In the genomic region with DNA sequence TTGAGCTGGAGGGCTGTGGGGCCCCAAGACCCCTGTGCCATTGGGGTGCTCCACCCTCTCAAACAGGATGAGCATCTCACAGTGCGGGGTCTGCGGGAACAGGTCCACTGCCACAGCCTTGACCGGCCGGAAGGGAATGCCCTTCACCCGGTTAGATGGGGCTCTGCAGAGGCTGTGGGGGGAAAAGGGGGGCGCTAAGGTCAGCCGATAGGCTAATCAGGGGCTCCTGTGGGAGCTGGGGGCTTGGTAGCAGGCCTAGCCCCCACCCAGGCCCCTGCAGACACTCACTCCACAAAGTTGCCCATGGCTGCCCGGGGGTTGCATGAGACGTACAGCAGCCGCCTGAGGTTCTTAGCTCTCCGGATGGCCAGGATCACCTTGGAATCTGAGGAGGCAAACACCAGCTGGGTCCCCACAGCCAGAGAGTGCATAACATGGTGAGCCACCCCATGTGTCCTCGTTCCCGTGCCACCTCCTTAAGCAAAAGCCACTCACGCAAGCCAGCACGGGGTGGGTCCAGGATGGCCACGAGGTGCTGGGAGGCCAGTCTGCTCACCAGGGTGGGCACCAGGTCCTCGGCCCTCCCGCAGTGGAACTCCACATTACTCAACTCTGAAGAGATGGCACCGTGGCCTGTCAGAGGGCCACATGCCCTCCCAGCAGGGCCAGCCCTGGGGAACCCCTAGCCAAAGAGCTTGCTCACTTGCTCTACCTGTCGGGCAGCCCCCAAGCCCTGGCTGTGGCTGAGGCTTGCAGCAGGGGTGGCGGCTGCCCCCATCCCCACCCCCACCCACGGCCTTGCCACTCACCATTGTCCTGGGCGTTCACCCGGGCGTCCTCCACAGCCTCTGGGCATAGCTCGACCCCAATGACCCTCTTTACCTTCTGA, we compare ENCODE assay signal across 15 cellular contexts. TPM values are rescaled to one million over a fixed set of nuclear protein-coding genes. Genes with fewer than 3 reads are reported as not detected.
DNase-seq lines count a peak whose midpoint lies in the region; ATAC-seq, FAIRE-seq and TF ChIP-seq lines count a peak whose summit lies in the region.
"Had no signal": no experiment of that assay in that cellular context is flagged by ENCODE, and none has a peak within 500 bp of the region (broad histone marks: within the 10 kb centered on the region; RNA-seq: fewer than 3 reads in every experiment).

No MANE protein-coding gene starts in this region.

- no peak overlapping the region for H2AFZ ChIP-seq in HepG2 (ENCODE audit: low read length)

- peaks cover 4% of the 10 kb centered on the region; the same call in 1 of the 2 replicates for H4K20me1 ChIP-seq in HepG2 (ENCODE audit: insufficient read depth, low read length)

- no peaks in the 10 kb centered on the region; a peak in 1 of 5 replicates for H3K27me3 ChIP-seq in HepG2 (ENCODE audit: control insufficient read depth in 1 of 2, insufficient read depth in 2 of 2, low read length in 2 of 2)
- H3K27me3 ChIP-seq in aorta (ENCODE audit: control insufficient read depth in 1 of 2, insufficient read depth in 2 of 2, low read length in 1 of 2), result no peaks in the 10 kb centered on the region
- H3K27me3 ChIP-seq: ascending aorta had no signal

- H3K9me3 Mint-ChIP-seq in activated naive CD8-positive, alpha-beta T cell treated with anti-CD3 and anti-CD28 coated beads, Interleukin-2, amount 50 U/mL, for 24 hours, result no peaks in the 10 kb centered on the region

- H3K79me2 ChIP-seq in HepG2 (ENCODE audit: insufficient read depth, low read length), result peaks cover 22% of the 10 kb centered on the region

- DNase-seq in left cardiac atrium (peak; percentile 6), cardiac septum (ENCODE audit: low spot score) (no peak), HepG2 (ENCODE audit: low spot score) (no peak), aorta (peak; percentile 42 to 70), frontal cortex (ENCODE audit: low spot score in 2 of 2) (no peak)
- no peak for DNase-seq in activated naive CD8-positive, alpha-beta T cell treated with anti-CD3 and anti-CD28 coated beads, Interleukin-2, amount 50 U/mL, for 24 hours
- DNase-seq: mesendoderm, NCI-H2227 treated with DMSO at 0.1 percent for 48 hours, SIG-M5, T1000 had no signal

- in situ Hi-C loops in HepG2 (cut with HindIII; ENCODE audit: extremely low pct_ligation_motif_present, low pct_unique_long_range_greater_than_20kb), result no loop called here

- H3K36me3 ChIP-seq in HepG2 (replicated peaks in 1 of 2; ENCODE audit: control insufficient read depth in 1 of 2, insufficient read depth in 2 of 2, low read length in 2 of 2), result peaks cover 16 to 75% of the 10 kb centered on the region in 2 experiments
- H3K36me3 ChIP-seq in aorta (ENCODE audit: control insufficient read depth in 1 of 2, insufficient read depth in 2 of 2, low read length in 1 of 2), result peaks cover 0 to 4% of the 10 kb centered on the region in 2 donors

- POLR2A ChIA-PET in HepG2 (lab: Yijun Ruan, JAX), result no interaction called here

- CTCF ChIA-PET in HepG2 (lab: Yijun Ruan, JAX; ENCODE audit: low intra/inter-chr PET ratio, low total read pairs), result no interaction called here

- peaks cover 43% of the 10 kb centered on the region for H3K4me1 Mint-ChIP-seq in activated naive CD8-positive, alpha-beta T cell treated with anti-CD3 and anti-CD28 coated beads, Interleukin-2, amount 50 U/mL, for 24 hours

- H3K9me3 ChIP-seq in HepG2 (ENCODE audit: low read length), result no peaks in the 10 kb centered on the region
- H3K9me3 ChIP-seq in aorta (ENCODE audit: control insufficient read depth, low read length), result no peaks in the 10 kb centered on the region
- H3K9me3 ChIP-seq: ascending aorta had no signal

- H3K4me3 ChIP-seq in HepG2 (replicated peaks in 1 of 3; ENCODE audit: insufficient read depth in 1 of 3, low read depth in 2 of 3, low read length in 3 of 3), result no peak overlapping the region
- no peak overlapping the region for H3K4me3 ChIP-seq in aorta (ENCODE audit: low read length in 2 of 2)
- H3K4me3 ChIP-seq: ascending aorta, skin epidermis had no signal

- peak overlapping the region; percentile 95 for H3K27ac Mint-ChIP-seq in activated naive CD8-positive, alpha-beta T cell treated with anti-CD3 and anti-CD28 coated beads, Interleukin-2, amount 50 U/mL, for 24 hours

- peak in 1 of 2 experiments; percentile 34; a peak in 2 of 4 replicates for TF ChIP-seq POLR2A in HepG2 (IDR thresholded peaks at IDR 0.05; ENCODE audit: insufficient read depth in 1 of 2, low read depth in 2 of 2, low read length in 2 of 2)

- intact Hi-C loops in left cardiac atrium (cut with DNase I), result loop anchor here in 1 of 2 donors (10.0 kb wide), 2 partner anchors 78 to 138 kb away; no protein-coding TSS in a partner anchor
- intact Hi-C loops in cardiac septum (cut with DNase I), result loop anchor here (10.0 kb wide), 1 partner anchor 258 kb away; the partner anchor contains the start of genes GNB1L and RTL10
- intact Hi-C loops in HepG2 (cut with micrococcal nuclease; ENCODE audit: unreplicated experiment), result no loop called here
- intact Hi-C loops in aorta (cut with DNase I), result no loop called here

- no peak overlapping the region for H3K4me3 Mint-ChIP-seq in activated naive CD8-positive, alpha-beta T cell treated with anti-CD3 and anti-CD28 coated beads, Interleukin-2, amount 50 U/mL, for 24 hours

- ATAC-seq in left cardiac atrium, result no peak
- ATAC-seq in activated naive CD8-positive, alpha-beta T cell treated with anti-CD3 and anti-CD28 coated beads, Interleukin-2, amount 50 U/mL, for 24 hours, result no peak
- no peak for ATAC-seq in HepG2
- no peak for ATAC-seq in aorta (ENCODE audit: low FRiP score)
- ATAC-seq in HG02884 (IDR thresholded peaks at IDR 0.05; ENCODE audit: unreplicated experiment), result no peak
- ATAC-seq in HG03354 (IDR thresholded peaks at IDR 0.05; ENCODE audit: poor library complexity, severe bottlenecking, unreplicated experiment), result no peak

- WGBS in HepG2 (ENCODE audit: low lambda C conversion rate), result 100% methylated on average over 9 of the region's 26 CpGs
- 78 to 80% methylated on average over 26 of the region's 26 CpGs for WGBS in aorta, 2 donors

- no peak overlapping the region for H3K4me2 ChIP-seq in HepG2 (ENCODE audit: low read depth, low read length)

- H3K27me3 Mint-ChIP-seq in activated naive CD8-positive, alpha-beta T cell treated with anti-CD3 and anti-CD28 coated beads, Interleukin-2, amount 50 U/mL, for 24 hours, result peaks cover 3% of the 10 kb centered on the region

- peak overlapping the region; percentile 42 for H3K27ac ChIP-seq in HepG2 (ENCODE audit: extremely low read length, insufficient read depth, low read length)
- no peak overlapping the region for H3K27ac ChIP-seq in aorta (ENCODE audit: low read depth in 1 of 2, low read length in 2 of 2)
- H3K27ac ChIP-seq: ascending aorta had no signal

- FAIRE-seq in HepG2 (lab: Jason Lieb, UNC) (no peak), frontal cortex (lab: Jason Lieb, UNC) (no peak)
- FAIRE-seq: H54 had no signal

- H3K36me3 Mint-ChIP-seq in activated naive CD8-positive, alpha-beta T cell treated with anti-CD3 and anti-CD28 coated beads, Interleukin-2, amount 50 U/mL, for 24 hours (ENCODE audit: low read depth), result peaks cover 25% of the 10 kb centered on the region

- H3K9ac ChIP-seq in HepG2 (ENCODE audit: insufficient read depth, low read depth, low read length), result no peak overlapping the region

- TF ChIP-seq CTCF in HepG2 (CRISPR knock-in tag; IDR thresholded peaks at IDR 0.05), result no peak

- no TSS peak for BruUV-seq in HepG2 (replicated peaks; lab: Mats Ljungman, UMichigan)

- TF ChIP-seq EP300 in HepG2 (IDR thresholded peaks at IDR 0.05; ENCODE audit: low read depth in 2 of 2, low read length in 2 of 2) (no peak), HepG2 (CRISPR knock-in tag; IDR thresholded peaks at IDR 0.05; ENCODE audit: borderline replicate concordance) (no peak)

- TF ChIP-seq RAD21 in HepG2 (CRISPR knock-in tag; IDR thresholded peaks at IDR 0.05), result no peak

- peaks cover 23% of the 10 kb centered on the region for H3K4me1 ChIP-seq in HepG2 (ENCODE audit: insufficient read depth, low read length)
- no peaks in the 10 kb centered on the region for H3K4me1 ChIP-seq in aorta (ENCODE audit: control insufficient read depth in 1 of 2, insufficient read depth in 2 of 2, low read length in 2 of 2)

RNA-seq across cellular contexts. Expression of gene RANBP1, which starts 3.0 kb away (rescaled TPM):
- total RNA-seq in left cardiac atrium (10 to 100 TPM; 38.3 to 50.4 TPM), cardiac septum (45.9 TPM), HepG2 (2016; rRNA removed; fragmentation: Illumina TruSeq; extraction: Trizol) (492 and 544 TPM in 2 replicates), aorta (10 to 100 TPM; 49.8 to 54.7 TPM), frontal cortex (182 TPM)
- total RNA-seq in HepG2 (2016; cell fraction: cytosol; rRNA removed; fragmentation: Illumina TruSeq; extraction: Trizol; ENCODE audit: low read depth), result 261 and 299 TPM in 2 replicates
- total RNA-seq in HepG2 (2016; cell fraction: insoluble cytoplasmic fraction; rRNA removed; fragmentation: Illumina TruSeq; extraction: Trizol), result 488 and 609 TPM in 2 replicates
- 327 and 371 TPM in 2 replicates for total RNA-seq in HepG2 (2016; cell fraction: membrane; rRNA removed; fragmentation: Illumina TruSeq; extraction: Trizol)
- total RNA-seq in HepG2 (2016; cell fraction: nucleus; rRNA removed; fragmentation: Illumina TruSeq; extraction: Trizol), result 174 and 196 TPM in 2 replicates
- polyA plus RNA-seq in HepG2 (2011; rRNA removed) (167 and 181 TPM in 2 replicates), aorta (10 to 100 TPM; 57.6 to 75.0 TPM)
- 186 and 192 TPM in 2 replicates for polyA plus RNA-seq in HepG2 (2011; cell fraction: cytosol; rRNA removed)
- 148 and 170 TPM in 2 replicates for polyA plus RNA-seq in HepG2 (2011; cell fraction: nucleus; rRNA removed)
- 127 and 149 TPM in 2 replicates for polyA plus RNA-seq in HepG2 (2012)
- 239 and 293 TPM in 2 replicates for polyA plus RNA-seq in HepG2 (2016; cell fraction: cytosol; fragmentation: Illumina TruSeq; extraction: Trizol; ENCODE audit: low read depth)
- polyA plus RNA-seq in HepG2 (2016; cell fraction: insoluble cytoplasmic fraction; fragmentation: Illumina TruSeq; extraction: Trizol; ENCODE audit: low read depth), result 614 and 703 TPM in 2 replicates
- polyA plus RNA-seq in HepG2 (2016; cell fraction: membrane; fragmentation: Illumina TruSeq; extraction: Trizol; ENCODE audit: low read depth), result 272 and 323 TPM in 2 replicates
- polyA plus RNA-seq in HepG2 (2016; cell fraction: nucleus; fragmentation: Illumina TruSeq; extraction: Trizol; ENCODE audit: insufficient read depth, low read depth), result 346 and 368 TPM in 2 replicates
- polyA minus RNA-seq in HepG2 (2011; rRNA and poly(A)+ RNA removed; ENCODE audit: low replicate concordance), result 156 and 233 TPM in 2 replicates
- polyA minus RNA-seq in HepG2 (2011; cell fraction: cytosol; rRNA and poly(A)+ RNA removed), result 76.0 and 88.9 TPM in 2 replicates
- 52.2 and 57.9 TPM in 2 replicates for polyA minus RNA-seq in HepG2 (2011; cell fraction: nucleus; rRNA and poly(A)+ RNA removed)

RNA-seq across cellular contexts. Expression of gene TRMT2A, which starts 4.2 kb away (rescaled TPM):
- total RNA-seq in left cardiac atrium, result 10 to 100 TPM; 26.7 to 29.3 TPM
- 24.0 TPM for total RNA-seq in cardiac septum
- 18.4 and 30.3 TPM in 2 replicates for total RNA-seq in HepG2 (2016; rRNA removed; fragmentation: Illumina TruSeq; extraction: Trizol)
- total RNA-seq in HepG2 (2016; cell fraction: cytosol; rRNA removed; fragmentation: Illumina TruSeq; extraction: Trizol; ENCODE audit: low read depth), result 11.5 and 14.4 TPM in 2 replicates
- 16.2 and 32.5 TPM in 2 replicates for total RNA-seq in HepG2 (2016; cell fraction: insoluble cytoplasmic fraction; rRNA removed; fragmentation: Illumina TruSeq; extraction: Trizol)
- total RNA-seq in HepG2 (2016; cell fraction: membrane; rRNA removed; fragmentation: Illumina TruSeq; extraction: Trizol), result 15.5 and 21.4 TPM in 2 replicates
- total RNA-seq in HepG2 (2016; cell fraction: nucleus; rRNA removed; fragmentation: Illumina TruSeq; extraction: Trizol), result 35.9 and 49.2 TPM in 2 replicates
- polyA plus RNA-seq in HepG2 (2011; rRNA removed), result 24.0 and 30.8 TPM in 2 replicates
- 12.3 and 19.2 TPM in 2 replicates for polyA plus RNA-seq in HepG2 (2011; cell fraction: cytosol; rRNA removed)
- 251 and 263 TPM in 2 replicates for polyA plus RNA-seq in HepG2 (2011; cell fraction: nucleus; rRNA removed)
- polyA plus RNA-seq in HepG2 (2012), result 17.6 and 20.5 TPM in 2 replicates
- polyA plus RNA-seq in HepG2 (2016; cell fraction: cytosol; fragmentation: Illumina TruSeq; extraction: Trizol; ENCODE audit: low read depth), result 7.7 TPM in 2 replicates
- polyA plus RNA-seq in HepG2 (2016; cell fraction: insoluble cytoplasmic fraction; fragmentation: Illumina TruSeq; extraction: Trizol; ENCODE audit: low read depth), result 20.9 and 22.1 TPM in 2 replicates
- polyA plus RNA-seq in HepG2 (2016; cell fraction: membrane; fragmentation: Illumina TruSeq; extraction: Trizol; ENCODE audit: low read depth), result 11.9 and 13.0 TPM in 2 replicates
- 95.8 and 103 TPM in 2 replicates for polyA plus RNA-seq in HepG2 (2016; cell fraction: nucleus; fragmentation: Illumina TruSeq; extraction: Trizol; ENCODE audit: insufficient read depth, low read depth)
- polyA minus RNA-seq in HepG2 (2011; rRNA and poly(A)+ RNA removed; ENCODE audit: low replicate concordance), result 51.2 and 62.1 TPM in 2 replicates
- 10.6 and 13.6 TPM in 2 replicates for polyA minus RNA-seq in HepG2 (2011; cell fraction: cytosol; rRNA and poly(A)+ RNA removed)
- polyA minus RNA-seq in HepG2 (2011; cell fraction: nucleus; rRNA and poly(A)+ RNA removed), result 48.9 and 53.0 TPM in 2 replicates
- total RNA-seq in aorta, result 10 to 100 TPM; 42.5 to 49.8 TPM
- polyA plus RNA-seq in aorta, result 100 to 1,000 TPM in 1 of 2 donors, 10 to 100 TPM in 1; 15.9 to 152 TPM
- 28.9 TPM for total RNA-seq in frontal cortex

RNA-seq across cellular contexts. Expression of gene ZDHHC8, which starts 18.7 kb away (rescaled TPM):
- total RNA-seq in left cardiac atrium (10 to 100 TPM; 48.3 to 48.9 TPM), cardiac septum (43.4 TPM), HepG2 (2016; rRNA removed; fragmentation: Illumina TruSeq; extraction: Trizol) (2.2 and 7.5 TPM in 2 replicates), aorta (10 to 100 TPM; 56.0 to 71.9 TPM), frontal cortex (2.9 TPM)
- total RNA-seq in HepG2 (2016; cell fraction: cytosol; rRNA removed; fragmentation: Illumina TruSeq; extraction: Trizol; ENCODE audit: low read depth), result 9.7 and 13.0 TPM in 2 replicates
- total RNA-seq in HepG2 (2016; cell fraction: insoluble cytoplasmic fraction; rRNA removed; fragmentation: Illumina TruSeq; extraction: Trizol), result 2.3 and 6.9 TPM in 2 replicates
- total RNA-seq in HepG2 (2016; cell fraction: membrane; rRNA removed; fragmentation: Illumina TruSeq; extraction: Trizol), result 7.3 and 7.7 TPM in 2 replicates
- total RNA-seq in HepG2 (2016; cell fraction: nucleus; rRNA removed; fragmentation: Illumina TruSeq; extraction: Trizol), result 10.4 and 12.9 TPM in 2 replicates
- polyA plus RNA-seq in HepG2 (2011; rRNA removed) (21.3 and 23.8 TPM in 2 replicates), aorta (10 to 100 TPM in 1 of 2 donors, 1 to 10 TPM in 1; 6.3 to 37.1 TPM)
- polyA plus RNA-seq in HepG2 (2011; cell fraction: cytosol; rRNA removed), result 7.4 and 11.5 TPM in 2 replicates
- polyA plus RNA-seq in HepG2 (2011; cell fraction: nucleus; rRNA removed), result 339 and 424 TPM in 2 replicates
- polyA plus RNA-seq in HepG2 (2012), result 20.4 and 23.6 TPM in 2 replicates
- polyA plus RNA-seq in HepG2 (2016; cell fraction: cytosol; fragmentation: Illumina TruSeq; extraction: Trizol; ENCODE audit: low read depth), result 4.7 and 5.5 TPM in 2 replicates
- polyA plus RNA-seq in HepG2 (2016; cell fraction: insoluble cytoplasmic fraction; fragmentation: Illumina TruSeq; extraction: Trizol; ENCODE audit: low read depth), result 6.9 and 9.6 TPM in 2 replicates
- polyA plus RNA-seq in HepG2 (2016; cell fraction: membrane; fragmentation: Illumina TruSeq; extraction: Trizol; ENCODE audit: low read depth), result 13.6 and 14.9 TPM in 2 replicates
- polyA plus RNA-seq in HepG2 (2016; cell fraction: nucleus; fragmentation: Illumina TruSeq; extraction: Trizol; ENCODE audit: insufficient read depth, low read depth), result 107 and 110 TPM in 2 replicates
- 10.0 and 10.2 TPM in 2 replicates for polyA minus RNA-seq in HepG2 (2011; rRNA and poly(A)+ RNA removed; ENCODE audit: low replicate concordance)
- 4.3 and 6.2 TPM in 2 replicates for polyA minus RNA-seq in HepG2 (2011; cell fraction: cytosol; rRNA and poly(A)+ RNA removed)
- polyA minus RNA-seq in HepG2 (2011; cell fraction: nucleus; rRNA and poly(A)+ RNA removed), result 11.3 and 19.8 TPM in 2 replicates

RNA-seq across cellular contexts. Expression of gene DGCR8, which starts 32.8 kb away (rescaled TPM):
- total RNA-seq in left cardiac atrium (10 to 100 TPM; 13.3 to 19.9 TPM), cardiac septum (19.1 TPM), HepG2 (2016; rRNA removed; fragmentation: Illumina TruSeq; extraction: Trizol) (14.8 and 23.2 TPM in 2 replicates), aorta (10 to 100 TPM; 31.9 to 43.9 TPM), frontal cortex (42.8 TPM)
- 6.6 and 9.7 TPM in 2 replicates for total RNA-seq in HepG2 (2016; cell fraction: cytosol; rRNA removed; fragmentation: Illumina TruSeq; extraction: Trizol; ENCODE audit: low read depth)
- total RNA-seq in HepG2 (2016; cell fraction: insoluble cytoplasmic fraction; rRNA removed; fragmentation: Illumina TruSeq; extraction: Trizol), result 12.0 and 23.2 TPM in 2 replicates
- 9.0 and 9.2 TPM in 2 replicates for total RNA-seq in HepG2 (2016; cell fraction: membrane; rRNA removed; fragmentation: Illumina TruSeq; extraction: Trizol)
- 31.9 and 36.2 TPM in 2 replicates for total RNA-seq in HepG2 (2016; cell fraction: nucleus; rRNA removed; fragmentation: Illumina TruSeq; extraction: Trizol)
- polyA plus RNA-seq in HepG2 (2011; rRNA removed) (10.2 and 14.6 TPM in 2 replicates), aorta (10 to 100 TPM in 1 of 2 donors, 1 to 10 TPM in 1; 5.5 to 22.5 TPM)
- 5.7 and 6.4 TPM in 2 replicates for polyA plus RNA-seq in HepG2 (2011; cell fraction: cytosol; rRNA removed)
- polyA plus RNA-seq in HepG2 (2011; cell fraction: nucleus; rRNA removed), result 78.1 and 81.2 TPM in 2 replicates
- polyA plus RNA-seq in HepG2 (2012), result 11.5 and 13.9 TPM in 2 replicates
- polyA plus RNA-seq in HepG2 (2016; cell fraction: cytosol; fragmentation: Illumina TruSeq; extraction: Trizol; ENCODE audit: low read depth), result 2.2 and 2.4 TPM in 2 replicates
- polyA plus RNA-seq in HepG2 (2016; cell fraction: insoluble cytoplasmic fraction; fragmentation: Illumina TruSeq; extraction: Trizol; ENCODE audit: low read depth), result 11.4 and 14.1 TPM in 2 replicates
- polyA plus RNA-seq in HepG2 (2016; cell fraction: membrane; fragmentation: Illumina TruSeq; extraction: Trizol; ENCODE audit: low read depth), result 4.9 TPM in 2 replicates
- 67.7 and 78.1 TPM in 2 replicates for polyA plus RNA-seq in HepG2 (2016; cell fraction: nucleus; fragmentation: Illumina TruSeq; extraction: Trizol; ENCODE audit: insufficient read depth, low read depth)
- polyA minus RNA-seq in HepG2 (2011; rRNA and poly(A)+ RNA removed; ENCODE audit: low replicate concordance), result 25.9 and 28.5 TPM in 2 replicates
- polyA minus RNA-seq in HepG2 (2011; cell fraction: cytosol; rRNA and poly(A)+ RNA removed), result 4.4 and 5.3 TPM in 2 replicates
- 31.7 and 34.0 TPM in 2 replicates for polyA minus RNA-seq in HepG2 (2011; cell fraction: nucleus; rRNA and poly(A)+ RNA removed)

RNA-seq across cellular contexts. Expression of gene CCDC188, which starts 38.0 kb away (rescaled TPM):
- total RNA-seq in left cardiac atrium, result under 1 TPM; 0.44 to 0.62 TPM
- total RNA-seq in cardiac septum, result 0.67 TPM
- not detected in 2 replicates for total RNA-seq in HepG2 (2016; rRNA removed; fragmentation: Illumina TruSeq; extraction: Trizol)
- total RNA-seq in HepG2 (2016; cell fraction: cytosol; rRNA removed; fragmentation: Illumina TruSeq; extraction: Trizol; ENCODE audit: low read depth), result not detected in 2 replicates
- not detected in 2 replicates for total RNA-seq in HepG2 (2016; cell fraction: insoluble cytoplasmic fraction; rRNA removed; fragmentation: Illumina TruSeq; extraction: Trizol)
- total RNA-seq in HepG2 (2016; cell fraction: membrane; rRNA removed; fragmentation: Illumina TruSeq; extraction: Trizol), result not detected in 2 replicates
- total RNA-seq in HepG2 (2016; cell fraction: nucleus; rRNA removed; fragmentation: Illumina TruSeq; extraction: Trizol), result not detected in 2 replicates
- polyA plus RNA-seq in HepG2 (2011; rRNA removed), result not detected in 2 replicates
- polyA plus RNA-seq in HepG2 (2011; cell fraction: cytosol; rRNA removed), result not detected in 2 replicates
- polyA plus RNA-seq in HepG2 (2011; cell fraction: nucleus; rRNA removed), result not detected in 2 replicates
- polyA plus RNA-seq in HepG2 (2012), result not detected in 2 replicates
- not detected in 2 replicates for polyA plus RNA-seq in HepG2 (2016; cell fraction: cytosol; fragmentation: Illumina TruSeq; extraction: Trizol; ENCODE audit: low read depth)
- polyA plus RNA-seq in HepG2 (2016; cell fraction: insoluble cytoplasmic fraction; fragmentation: Illumina TruSeq; extraction: Trizol; ENCODE audit: low read depth), result not detected in 2 replicates
- polyA plus RNA-seq in HepG2 (2016; cell fraction: membrane; fragmentation: Illumina TruSeq; extraction: Trizol; ENCODE audit: low read depth), result not detected in 2 replicates
- polyA plus RNA-seq in HepG2 (2016; cell fraction: nucleus; fragmentation: Illumina TruSeq; extraction: Trizol; ENCODE audit: insufficient read depth, low read depth), result not detected in 2 replicates
- not detected in 2 replicates for polyA minus RNA-seq in HepG2 (2011; rRNA and poly(A)+ RNA removed; ENCODE audit: low replicate concordance)
- not detected in 2 replicates for polyA minus RNA-seq in HepG2 (2011; cell fraction: cytosol; rRNA and poly(A)+ RNA removed)
- not detected in 2 replicates for polyA minus RNA-seq in HepG2 (2011; cell fraction: nucleus; rRNA and poly(A)+ RNA removed)
- total RNA-seq in aorta, result 1 to 10 TPM in 1 of 2 donors, under 1 TPM in 1; 0.78 to 4.0 TPM
- not detected for polyA plus RNA-seq in aorta
- 0.82 TPM for total RNA-seq in frontal cortex
- total RNA-seq: ascending aorta had no signal

Comparison
In these comparisons a context has a peak if more than half of its experiments do, and no peak if none do; other contexts are left out.
1. DNase-seq: peak in left cardiac atrium (single experiment) and aorta (2 of 2); none in cardiac septum (single experiment), activated naive CD8-positive, alpha-beta T cell treated with anti-CD3 and anti-CD28 coated beads, Interleukin-2, amount 50 U/mL, for 24 hours (single experiment), HepG2 (single experiment) and frontal cortex (0 of 2).